ENCODE assay signal across 1 cellular context in the genomic region with DNA sequence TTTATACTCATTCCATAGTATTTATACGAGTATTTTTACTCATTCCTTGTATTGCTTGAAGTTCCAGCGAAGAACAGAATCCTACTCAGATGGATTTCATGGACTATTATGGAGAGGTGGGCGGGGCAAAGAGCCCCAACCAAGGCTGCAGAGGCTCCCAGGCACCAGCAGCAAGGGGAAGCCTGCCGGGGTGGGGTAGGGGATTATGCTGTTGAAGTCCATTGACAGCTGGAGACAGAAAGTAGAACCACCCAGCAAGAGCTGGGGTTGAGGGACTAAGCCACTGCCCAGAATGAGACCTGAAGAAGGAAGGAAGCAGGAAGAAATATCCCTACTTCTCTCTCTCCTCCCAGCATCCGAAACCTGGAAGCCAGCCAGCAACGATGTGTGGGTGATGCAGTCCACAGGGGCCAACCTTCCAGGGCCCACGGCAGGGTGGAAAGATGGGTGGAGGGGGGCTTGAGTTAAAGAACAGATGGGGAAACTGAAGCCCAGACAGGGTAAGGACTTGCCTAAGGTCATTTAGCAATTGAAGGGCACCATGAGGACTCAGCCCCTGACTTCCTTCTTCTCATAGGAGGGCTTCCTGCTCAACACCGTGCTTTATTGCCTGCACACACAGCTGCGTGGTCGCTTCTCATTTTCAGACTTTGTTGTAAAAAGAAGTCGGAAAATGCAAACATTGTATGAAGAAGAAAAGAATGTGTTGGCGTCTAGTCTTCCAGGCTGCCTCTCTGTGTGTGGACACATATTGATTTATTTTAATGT.
TF ChIP-seq lines count a peak whose summit lies in the region.

No MANE protein-coding gene starts in this region.

TF ChIP-seq in HCT116, 20 proteins besides CTCF, POLR2A, EP300 and RAD21 (continued from another document):
- TF ChIP-seq, protein P1, sequence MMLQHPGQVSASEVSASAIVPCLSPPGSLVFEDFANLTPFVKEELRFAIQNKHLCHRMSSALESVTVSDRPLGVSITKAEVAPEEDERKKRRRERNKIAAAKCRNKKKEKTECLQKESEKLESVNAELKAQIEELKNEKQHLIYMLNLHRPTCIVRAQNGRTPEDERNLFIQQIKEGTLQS (IDR thresholded peaks at IDR 0.05) = no peak
- TF ChIP-seq ZNF274 (IDR thresholded peaks at IDR 0.05; ENCODE audit: low read depth, low read length) = no peak
- TF ChIP-seq, protein P2, sequence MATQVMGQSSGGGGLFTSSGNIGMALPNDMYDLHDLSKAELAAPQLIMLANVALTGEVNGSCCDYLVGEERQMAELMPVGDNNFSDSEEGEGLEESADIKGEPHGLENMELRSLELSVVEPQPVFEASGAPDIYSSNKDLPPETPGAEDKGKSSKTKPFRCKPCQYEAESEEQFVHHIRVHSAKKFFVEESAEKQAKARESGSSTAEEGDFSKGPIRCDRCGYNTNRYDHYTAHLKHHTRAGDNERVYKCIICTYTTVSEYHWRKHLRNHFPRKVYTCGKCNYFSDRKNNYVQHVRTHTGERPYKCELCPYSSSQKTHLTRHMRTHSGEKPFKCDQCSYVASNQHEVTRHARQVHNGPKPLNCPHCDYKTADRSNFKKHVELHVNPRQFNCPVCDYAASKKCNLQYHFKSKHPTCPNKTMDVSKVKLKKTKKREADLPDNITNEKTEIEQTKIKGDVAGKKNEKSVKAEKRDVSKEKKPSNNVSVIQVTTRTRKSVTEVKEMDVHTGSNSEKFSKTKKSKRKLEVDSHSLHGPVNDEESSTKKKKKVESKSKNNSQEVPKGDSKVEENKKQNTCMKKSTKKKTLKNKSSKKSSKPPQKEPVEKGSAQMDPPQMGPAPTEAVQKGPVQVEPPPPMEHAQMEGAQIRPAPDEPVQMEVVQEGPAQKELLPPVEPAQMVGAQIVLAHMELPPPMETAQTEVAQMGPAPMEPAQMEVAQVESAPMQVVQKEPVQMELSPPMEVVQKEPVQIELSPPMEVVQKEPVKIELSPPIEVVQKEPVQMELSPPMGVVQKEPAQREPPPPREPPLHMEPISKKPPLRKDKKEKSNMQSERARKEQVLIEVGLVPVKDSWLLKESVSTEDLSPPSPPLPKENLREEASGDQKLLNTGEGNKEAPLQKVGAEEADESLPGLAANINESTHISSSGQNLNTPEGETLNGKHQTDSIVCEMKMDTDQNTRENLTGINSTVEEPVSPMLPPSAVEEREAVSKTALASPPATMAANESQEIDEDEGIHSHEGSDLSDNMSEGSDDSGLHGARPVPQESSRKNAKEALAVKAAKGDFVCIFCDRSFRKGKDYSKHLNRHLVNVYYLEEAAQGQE (IDR thresholded peaks at IDR 0.05; ENCODE audit: low read depth) = no peak
- no peak for TF ChIP-seq POLR2AphosphoS5 (IDR thresholded peaks at IDR 0.05; ENCODE audit: low read depth, low read length)
- TF ChIP-seq, protein P3, sequence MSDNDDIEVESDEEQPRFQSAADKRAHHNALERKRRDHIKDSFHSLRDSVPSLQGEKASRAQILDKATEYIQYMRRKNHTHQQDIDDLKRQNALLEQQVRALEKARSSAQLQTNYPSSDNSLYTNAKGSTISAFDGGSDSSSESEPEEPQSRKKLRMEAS (IDR thresholded peaks at IDR 0.05) = no peak
- TF ChIP-seq SP1 (IDR thresholded peaks at IDR 0.05; ENCODE audit: low read depth) = no peak
- no peak for TF ChIP-seq CEBPB (IDR thresholded peaks at IDR 0.05; ENCODE audit: low read depth)
- TF ChIP-seq FOSL1 (IDR thresholded peaks at IDR 0.05; ENCODE audit: low read depth) = no peak
- no peak for TF ChIP-seq TCF7L2 (IDR thresholded peaks at IDR 0.05; ENCODE audit: borderline replicate concordance, extremely low read depth, insufficient read depth, insufficient read length)
